14 cellular contexts compared by ENCODE assay signal in genomic region chr14:38143651-38144505, GRCh38.
A peak's percentile ranks its signal among the peaks of the same experiment; 100 is the strongest.
DNase-seq lines count a peak whose midpoint lies in the region; ATAC-seq, FAIRE-seq and TF ChIP-seq lines count a peak whose summit lies in the region.
"Had no signal": no experiment of that assay in that cellular context is flagged by ENCODE, and none has a peak within 500 bp of the region (broad histone marks: within the 10 kb centered on the region; RNA-seq: fewer than 3 reads in every experiment).

No MANE protein-coding gene starts in this region.

- H3K9me3 ChIP-seq in iPS-20b (ENCODE audit: insufficient read depth, low read depth, low read length) (no peaks in the 10 kb centered on the region), heart right ventricle (no peaks in the 10 kb centered on the region), vagina (no peaks in the 10 kb centered on the region), upper lobe of right lung (no peaks in the 10 kb centered on the region)
- H3K9me3 ChIP-seq: BLaER1 treated with 17β-estradiol and CSF1 and Interleukin-3, amounts not matched to agents 10 nM and 100 nM had no signal

- FAIRE-seq in HTR-8/SVneo (lab: Jason Lieb, UNC) = no peak

- no peak for TF ChIP-seq POLR2A in vagina (IDR thresholded peaks at IDR 0.05)

- H3K27ac ChIP-seq in iPS-20b (ENCODE audit: low read length) = no peak overlapping the region
- no peak overlapping the region for H3K27ac ChIP-seq in heart right ventricle
- H3K27ac ChIP-seq in vagina = no peak overlapping the region
- no peak overlapping the region for H3K27ac ChIP-seq in upper lobe of right lung
- H3K27ac ChIP-seq: BLaER1 treated with 17β-estradiol and CSF1 and Interleukin-3, amounts not matched to agents 10 nM and 100 nM had no signal

- H3K9ac ChIP-seq in iPS-20b (ENCODE audit: low read depth, low read length) = no peak overlapping the region
- H3K9ac ChIP-seq: BLaER1 treated with 17β-estradiol and CSF1 and Interleukin-3, amounts not matched to agents 10 nM and 100 nM had no signal

- in situ Hi-C loops in ACHN (cut with HindIII; ENCODE audit: low pct_ligation_motif_present, low pct_unique_long_range_greater_than_20kb, low sequenced_read_pairs) = no loop called here

- TF ChIP-seq CTCF in heart right ventricle (IDR thresholded peaks at IDR 0.05) = no peak
- TF ChIP-seq CTCF in vagina (IDR thresholded peaks at IDR 0.05) = no peak
- no peak for TF ChIP-seq CTCF in upper lobe of right lung (IDR thresholded peaks at IDR 0.05)

- 49 to 52% methylated on average over 6 of the region's 6 CpGs for WGBS in heart right ventricle, 2 donors

- intact Hi-C loops in heart right ventricle (cut with DNase I) (no loop called here), vagina (cut with DNase I) (no loop called here), upper lobe of right lung (cut with DNase I) (no loop called here)

- H3K36me3 ChIP-seq in iPS-20b (ENCODE audit: insufficient read depth, low read depth, low read length) = no peaks in the 10 kb centered on the region
- no peaks in the 10 kb centered on the region for H3K36me3 ChIP-seq in heart right ventricle
- no peaks in the 10 kb centered on the region for H3K36me3 ChIP-seq in vagina
- no peaks in the 10 kb centered on the region for H3K36me3 ChIP-seq in upper lobe of right lung
- H3K36me3 ChIP-seq: BLaER1 treated with 17β-estradiol and CSF1 and Interleukin-3, amounts not matched to agents 10 nM and 100 nM had no signal

- H3K4me3 ChIP-seq in iPS-20b (ENCODE audit: low read length) (peak overlapping the region; percentile 19), heart right ventricle (no peak overlapping the region), vagina (no peak overlapping the region), upper lobe of right lung (no peak overlapping the region)
- H3K4me3 ChIP-seq: BLaER1 treated with 17β-estradiol and CSF1 and Interleukin-3, amounts not matched to agents 10 nM and 100 nM had no signal

- ATAC-seq in heart right ventricle (no peak), upper lobe of right lung (no peak)
- ATAC-seq: left cardiac atrium had no signal

- H3K27me3 ChIP-seq in iPS-20b (ENCODE audit: insufficient read depth, low read length) (no peaks in the 10 kb centered on the region), heart right ventricle (no peaks in the 10 kb centered on the region), vagina (no peaks in the 10 kb centered on the region), upper lobe of right lung (no peaks in the 10 kb centered on the region)
- H3K27me3 ChIP-seq: BLaER1 treated with 17β-estradiol and CSF1 and Interleukin-3, amounts not matched to agents 10 nM and 100 nM had no signal

- H3K4me1 ChIP-seq in iPS-20b (ENCODE audit: insufficient read depth, low read length) (peaks cover 22% of the 10 kb centered on the region), heart right ventricle (no peaks in the 10 kb centered on the region), vagina (peaks cover 6% of the 10 kb centered on the region), upper lobe of right lung (peaks cover 5% of the 10 kb centered on the region)

- DNase-seq in ACHN (peak; percentile 22), HTR-8/SVneo (ENCODE audit: insufficient read length, low spot score) (peak; percentile 6), amniotic epithelial cell (ENCODE audit: low read depth) (peak; percentile 83), heart right ventricle (no peak), T-helper 2 cell (no peak), vagina (ENCODE audit: extremely low spot score in 2 of 2) (no peak), upper lobe of right lung (no peak)
- DNase-seq: activated CD4-positive, alpha-beta T cell treated with anti-CD3 and anti-CD28 coated beads for 48 hours; activated naive CD4-positive, alpha-beta T cell; effector CD4-positive, alpha-beta T cell; left cardiac atrium; NCI-H1930 had no signal

Comparison
In these comparisons a context has a peak if more than half of its experiments do, and no peak if none do; other contexts are left out.
1. DNase-seq: peak in ACHN (single experiment), HTR-8/SVneo (single experiment) and amniotic epithelial cell (single experiment); none in heart right ventricle (0 of 2), T-helper 2 cell (0 of 5), vagina (0 of 2) and upper lobe of right lung (single experiment).